Comparison of ENCODE assay signal across 14 cellular contexts in genomic region chr11:102604011-102604410, GRCh38. TPM values are rescaled to one million over a fixed set of nuclear protein-coding genes. Genes with fewer than 3 reads are reported as not detected.
"Had no signal": no experiment of that assay in that cellular context is flagged by ENCODE, and none has a peak within 500 bp of the region (broad histone marks: within the 10 kb centered on the region; RNA-seq: fewer than 3 reads in every experiment).

No MANE protein-coding gene starts in this region.

- H3K36me3 ChIP-seq: esophagus squamous epithelium, neural progenitor cell, ovary, thyroid gland had no signal

- H3K27me3 ChIP-seq: dorsolateral prefrontal cortex, esophagus squamous epithelium, neural progenitor cell, ovary, thyroid gland had no signal

- DNase-seq: activated naive CD4-positive, alpha-beta T cell treated with anti-CD3 and anti-CD28 coated beads, Interleukin-2, amount 50 U/mL, for 16 hours; activated T-cell treated with anti-CD3 and anti-CD28 coated beads, Interleukin-2, amount 50 U/mL, for 1 hour; dorsolateral prefrontal cortex; esophagus squamous epithelium; foreskin fibroblast; glutamatergic neuron; immature natural killer cell; ovary; thyroid gland had no signal

- ATAC-seq: activated CD4-positive, CD25-positive, alpha-beta regulatory T cell treated with anti-CD3 and anti-CD28 coated beads, Interleukin-2, amount 50 U/mL, for 24 hours had no signal

- FAIRE-seq: endometrium, TTC549 had no signal

- H3K4me3 ChIP-seq: esophagus squamous epithelium, neural progenitor cell, ovary, skin epidermis, thyroid gland had no signal

- H3K27ac ChIP-seq: neural progenitor cell, ovary, thyroid gland had no signal

- H3K4me1 ChIP-seq: thyroid gland had no signal

- H3K9me3 ChIP-seq: esophagus squamous epithelium, ovary, thyroid gland had no signal

- H3K4me2 ChIP-seq: neural progenitor cell had no signal

- H2AFZ ChIP-seq: neural progenitor cell had no signal

- H3K9ac ChIP-seq: neural progenitor cell had no signal

RNA-seq across cellular contexts. Expression of gene MMP20, which starts 21.1 kb away (rescaled TPM):
- total RNA-seq: dorsolateral prefrontal cortex, esophagus squamous epithelium, ovary, thyroid gland had no signal
- polyA plus RNA-seq: immature natural killer cell, ovary had no signal
